11 cellular contexts compared by ENCODE assay signal in genomic region chr2:197163755-197164753, GRCh38.
DNase-seq lines count a peak whose midpoint lies in the region; ATAC-seq and TF ChIP-seq lines count a peak whose summit lies in the region.
"Had no signal": no experiment of that assay in that cellular context is flagged by ENCODE, and none has a peak within 500 bp of the region (broad histone marks: within the 10 kb centered on the region; RNA-seq: fewer than 3 reads in every experiment).

No MANE protein-coding gene starts in this region.

- intact Hi-C loops in activated CD4-positive, alpha-beta T cell treated with anti-CD3 and anti-CD28 coated beads for 36 hours (cut with DNase I, micrococcal nuclease) = no loop called here
- intact Hi-C loops in esophagus squamous epithelium (cut with DNase I) = no loop called here

- no peak overlapping the region for H3K4me3 Mint-ChIP-seq in activated CD4-positive, alpha-beta T cell treated with anti-CD3 and anti-CD28 coated beads for 36 hours

- no peaks in the 10 kb centered on the region for H3K27me3 Mint-ChIP-seq in activated CD4-positive, alpha-beta T cell treated with anti-CD3 and anti-CD28 coated beads for 36 hours

- H3K4me3 ChIP-seq in esophagus squamous epithelium (peak overlapping the region in 3 of 4 donors; percentile 25 to 59 (median 36)), tibial nerve (peak overlapping the region; percentile 15 to 49 (median 36)), GM23248 (no peak overlapping the region)
- H3K4me3 ChIP-seq: A549 had no signal

- POLR2A ChIA-PET in activated CD4-positive, alpha-beta T cell treated with anti-CD3 and anti-CD28 coated beads for 36 hours (lab: Charles Lee) = no interaction called here

- H3K27me3 ChIP-seq in esophagus squamous epithelium = no peaks in the 10 kb centered on the region
- no peaks in the 10 kb centered on the region for H3K27me3 ChIP-seq in tibial nerve
- no peaks in the 10 kb centered on the region for H3K27me3 ChIP-seq in GM23248 (replicated peaks; ENCODE audit: insufficient read depth)

- H4K20me1 ChIP-seq in GM23248 (ENCODE audit: insufficient read depth) = no peaks in the 10 kb centered on the region

- CTCF ChIA-PET in activated CD4-positive, alpha-beta T cell treated with anti-CD3 and anti-CD28 coated beads for 36 hours (lab: Charles Lee) = no interaction called here

- H2AFZ ChIP-seq in GM23248 = no peak overlapping the region

- no peak for ATAC-seq in activated CD4-positive, alpha-beta T cell treated with anti-CD3 and anti-CD28 coated beads for 36 hours
- ATAC-seq: A549 had no signal

- peaks cover 13% of the 10 kb centered on the region for H3K36me3 Mint-ChIP-seq in activated CD4-positive, alpha-beta T cell treated with anti-CD3 and anti-CD28 coated beads for 36 hours (ENCODE audit: low read depth)

- no peak overlapping the region for H3K4me2 ChIP-seq in GM23248 (ENCODE audit: unreplicated experiment)
- H3K4me2 ChIP-seq: A549 had no signal

- H3K36me3 ChIP-seq in esophagus squamous epithelium = no peaks in the 10 kb centered on the region
- no peaks in the 10 kb centered on the region for H3K36me3 ChIP-seq in tibial nerve
- H3K36me3 ChIP-seq in GM23248 (ENCODE audit: low read depth) = no peaks in the 10 kb centered on the region

- H3K79me2 ChIP-seq in GM23248 (ENCODE audit: insufficient read depth) = no peaks in the 10 kb centered on the region

- TF ChIP-seq POLR2A in esophagus squamous epithelium (IDR thresholded peaks at IDR 0.05) (no peak), tibial nerve (IDR thresholded peaks at IDR 0.05) (no peak)

- no peak overlapping the region for H3K9ac ChIP-seq in GM23248

- H3K4me1 Mint-ChIP-seq in activated CD4-positive, alpha-beta T cell treated with anti-CD3 and anti-CD28 coated beads for 36 hours = peaks cover 84% of the 10 kb centered on the region

- DNase-seq in activated CD4-positive, alpha-beta T cell treated with anti-CD3 and anti-CD28 coated beads for 36 hours = no peak
- no peak for DNase-seq in activated CD4-positive, alpha-beta T cell treated with anti-CD3 and anti-CD28 coated beads, Interleukin-2, amount 50 U/mL, for 48 hours
- DNase-seq in esophagus squamous epithelium (lab: John Stamatoyannopoulos, UW) (no peak), midbrain (lab: John Stamatoyannopoulos, UW) (peak; percentile 49), tibial nerve (ENCODE audit: low spot score in 2 of 2) (no peak), NCI-H146 (lab: John Stamatoyannopoulos, UW) (no peak), GM23248 (no peak), SKM-1 (lab: John Stamatoyannopoulos, UW; ENCODE audit: unreplicated experiment) (no peak)
- DNase-seq: activated CD4-positive, alpha-beta T cell treated with anti-CD3 and anti-CD28 coated beads for 4 hours; cerebellar nuclear complex had no signal

- H3K9me2 ChIP-seq in GM23248 (ENCODE audit: insufficient read depth) = no peaks in the 10 kb centered on the region

- peaks cover 11% of the 10 kb centered on the region for H3F3A ChIP-seq in GM23248 (ENCODE audit: insufficient read depth)

- TF ChIP-seq CTCF in esophagus squamous epithelium (IDR thresholded peaks at IDR 0.05) (no peak), tibial nerve (IDR thresholded peaks at IDR 0.05) (no peak)

- H3K9me3 ChIP-seq in esophagus squamous epithelium = no peaks in the 10 kb centered on the region
- no peaks in the 10 kb centered on the region for H3K9me3 ChIP-seq in tibial nerve
- H3K9me3 ChIP-seq in GM23248 (ENCODE audit: low read depth) = no peaks in the 10 kb centered on the region
- H3K9me3 ChIP-seq: A549 had no signal

- H3K9me3 Mint-ChIP-seq in activated CD4-positive, alpha-beta T cell treated with anti-CD3 and anti-CD28 coated beads for 36 hours (ENCODE audit: low read depth) = no peaks in the 10 kb centered on the region

- H3K4me1 ChIP-seq in esophagus squamous epithelium (peaks cover 0 to 42% (median 10%) of the 10 kb centered on the region in 3 donors), tibial nerve (peaks cover 0 to 37% (median 13%) of the 10 kb centered on the region in 4 donors), GM23248 (ENCODE audit: insufficient read depth) (peaks cover 13% of the 10 kb centered on the region)

- peak overlapping the region; percentile 58 for H3K27ac Mint-ChIP-seq in activated CD4-positive, alpha-beta T cell treated with anti-CD3 and anti-CD28 coated beads for 36 hours

- WGBS in esophagus squamous epithelium, 2 donors = 67 to 79% methylated on average over 11 to 36 of the region's 54 CpGs
- WGBS in tibial nerve, 2 donors = 50 to 56% methylated on average over 34 to 46 of the region's 54 CpGs
- WGBS in GM23248 (ENCODE audit: low coverage in 1 of 2, low lambda C conversion rate in 2 of 2, missing lambda C conversion rate in 2 of 2), 2 experiments = 75 to 88% methylated on average over 34 to 54 of the region's 54 CpGs

- H3K27ac ChIP-seq in esophagus squamous epithelium = no peak overlapping the region
- peak overlapping the region in 3 of 4 donors; percentile 14 to 41 (median 35) for H3K27ac ChIP-seq in tibial nerve
- no peak overlapping the region for H3K27ac ChIP-seq in GM23248
- H3K27ac ChIP-seq: A549 had no signal

- in situ Hi-C loops in GM23248 (cut with MboI) = no loop called here

- no peak for TF ChIP-seq EP300 in tibial nerve (IDR thresholded peaks at IDR 0.05)

Comparison
In these comparisons a context has a peak if more than half of its experiments do, and no peak if none do; other contexts are left out.
1. H3K27ac ChIP-seq: peak in tibial nerve (3 of 4); none in esophagus squamous epithelium (0 of 4) and GM23248 (single experiment).